ENCODE assay signal across 8 cellular contexts in the genomic region with DNA sequence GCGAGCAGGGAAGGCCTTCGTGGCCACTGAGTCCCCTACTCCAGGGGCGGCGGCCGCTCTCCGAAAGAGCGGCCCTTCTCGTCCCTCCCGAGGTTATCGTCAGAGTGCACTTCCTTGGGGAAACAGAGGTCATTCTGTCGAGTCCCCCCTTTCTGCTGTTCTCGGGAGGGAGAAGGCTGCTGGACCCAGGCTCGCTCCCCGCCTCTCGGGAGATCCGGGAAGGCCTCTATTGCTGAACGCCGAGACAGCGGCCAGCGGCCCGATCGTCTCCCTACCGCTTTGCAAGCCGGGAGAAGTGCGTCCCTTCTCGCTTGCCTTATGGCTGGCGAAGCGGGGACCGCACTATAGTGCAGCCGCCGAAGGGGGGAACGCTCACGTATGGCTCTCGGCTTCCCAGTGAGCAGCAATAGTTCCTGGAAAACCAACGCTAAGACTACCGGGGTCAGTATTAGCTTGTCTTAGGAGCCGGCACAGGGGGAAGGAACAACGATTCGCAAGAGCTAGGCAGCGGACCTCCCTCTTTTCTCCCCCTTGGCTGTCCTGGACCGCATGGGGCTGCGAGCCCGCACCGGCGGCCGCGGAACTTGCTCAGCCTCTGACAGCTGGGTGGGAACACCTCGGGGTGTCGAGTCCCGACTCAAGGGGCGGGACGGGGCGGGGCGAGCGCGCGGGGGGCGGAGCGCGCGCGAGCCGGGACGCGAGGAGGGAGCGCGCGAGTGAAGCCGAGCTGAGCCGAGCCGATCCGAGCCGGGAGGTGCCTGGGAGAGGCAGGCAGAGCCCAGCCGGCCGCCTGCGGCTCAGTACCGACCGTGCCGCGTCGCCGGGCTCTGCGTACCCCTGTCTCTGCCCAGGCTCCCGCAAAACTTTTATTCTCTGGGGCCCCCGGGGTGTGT. TPM values are rescaled to one million over a fixed set of nuclear protein-coding genes. Genes with fewer than 3 reads are reported as not detected.
DNase-seq lines count a peak whose midpoint lies in the region; ATAC-seq and TF ChIP-seq lines count a peak whose summit lies in the region.

No MANE protein-coding gene starts in this region.

- peaks cover 33% of the 10 kb centered on the region for H3K4me1 Mint-ChIP-seq in activated CD4-positive, alpha-beta T cell treated with anti-CD3 and anti-CD28 coated beads, Interleukin-2, amount 10 ng/mL, durations not matched to agents 7 days and 5 days

- ATAC-seq in GM19351 (IDR thresholded peaks at IDR 0.05; ENCODE audit: unreplicated experiment) (peak; percentile 81), HG03469 (IDR thresholded peaks at IDR 0.05; ENCODE audit: unreplicated experiment) (peak; percentile 84), left lobe of liver (peak; percentile 84)

- peak overlapping the region; percentile 100 for H3K4me3 Mint-ChIP-seq in activated CD4-positive, alpha-beta T cell treated with anti-CD3 and anti-CD28 coated beads, Interleukin-2, amount 10 ng/mL, durations not matched to agents 7 days and 5 days

- H3K27ac ChIP-seq in coronary artery, result peak overlapping the region; percentile 93 to 95

- peaks cover 10% of the 10 kb centered on the region for H3K27me3 Mint-ChIP-seq in activated CD4-positive, alpha-beta T cell treated with anti-CD3 and anti-CD28 coated beads, Interleukin-2, amount 10 ng/mL, durations not matched to agents 7 days and 5 days

- H3K9me3 Mint-ChIP-seq in activated CD4-positive, alpha-beta T cell treated with anti-CD3 and anti-CD28 coated beads, Interleukin-2, amount 10 ng/mL, durations not matched to agents 7 days and 5 days, result no peaks in the 10 kb centered on the region

- CTCF ChIA-PET in activated CD4-positive, alpha-beta T cell treated with anti-CD3 and anti-CD28 coated beads, Interleukin-2, amount 10 ng/mL, durations not matched to agents 7 days and 5 days (lab: Charles Lee), result interaction anchor here (0.5 to 1.4 kb wide), 3 partner anchors 46 to 361 kb away, joined by 3 to 4 read pairs (median 3); no protein-coding TSS in a partner anchor

- H3K36me3 Mint-ChIP-seq in activated CD4-positive, alpha-beta T cell treated with anti-CD3 and anti-CD28 coated beads, Interleukin-2, amount 10 ng/mL, durations not matched to agents 7 days and 5 days (ENCODE audit: low read depth), result peaks cover 3% of the 10 kb centered on the region

- H3K27ac Mint-ChIP-seq in activated CD4-positive, alpha-beta T cell treated with anti-CD3 and anti-CD28 coated beads, Interleukin-2, amount 10 ng/mL, durations not matched to agents 7 days and 5 days, result peak overlapping the region; percentile 98

- POLR2A ChIA-PET in activated CD4-positive, alpha-beta T cell treated with anti-CD3 and anti-CD28 coated beads, Interleukin-2, amount 10 ng/mL, durations not matched to agents 7 days and 5 days (lab: Charles Lee), result interaction anchor here (0.7 kb wide), 1 partner anchor 14 kb away, joined by 3 read pairs; no protein-coding TSS in a partner anchor

- DNase-seq in C1 segment of cervical spinal cord (lab: John Stamatoyannopoulos, UW), result peak; percentile 76 to 98 (median 96)
- peak; percentile 74 for DNase-seq in NCI-H524 treated with DMSO at 0.1 percent for 48 hours (lab: John Stamatoyannopoulos, UW)
- peak; percentile 92 for DNase-seq in activated CD4-positive, alpha-beta T cell treated with anti-CD3 and anti-CD28 coated beads, Interleukin-2, amount 10 ng/mL, durations not matched to agents 7 days and 5 days
- peak; percentile 97 for DNase-seq in coronary artery (ENCODE audit: low spot score)
- DNase-seq in left lobe of liver (ENCODE audit: low spot score), result peak; percentile 96
- DNase-seq in stimulated activated CD4-positive, alpha-beta T cell treated with anti-CD3 and anti-CD28 coated beads, Interleukin-1b, Interleukin-23, amount 100 ng/mL, for 48 hours, result peak; percentile 91

- TF ChIP-seq CTCF in coronary artery (IDR thresholded peaks at IDR 0.05), result no peak

- peak overlapping the region; percentile 91 for H3K4me3 ChIP-seq in coronary artery

RNA-seq across cellular contexts. Expression of a gene that starts 0.9 kb away (rescaled TPM):
- total RNA-seq in activated CD4-positive, alpha-beta T cell treated with anti-CD3 and anti-CD28 coated beads, Interleukin-2, amount 10 ng/mL, durations not matched to agents 7 days and 5 days, result 1 to 10 TPM; 5.4 to 5.8 TPM
- 26.4 TPM for total RNA-seq in left lobe of liver

Comparison
In these comparisons a context has a peak if more than half of its experiments do, and no peak if none do; other contexts are left out.
1. Peak in every context shown above with its lines: DNase-seq, ATAC-seq, H3K4me3 ChIP-seq and H3K27ac ChIP-seq.